8 cellular contexts compared by ENCODE assay signal in the genomic region with DNA sequence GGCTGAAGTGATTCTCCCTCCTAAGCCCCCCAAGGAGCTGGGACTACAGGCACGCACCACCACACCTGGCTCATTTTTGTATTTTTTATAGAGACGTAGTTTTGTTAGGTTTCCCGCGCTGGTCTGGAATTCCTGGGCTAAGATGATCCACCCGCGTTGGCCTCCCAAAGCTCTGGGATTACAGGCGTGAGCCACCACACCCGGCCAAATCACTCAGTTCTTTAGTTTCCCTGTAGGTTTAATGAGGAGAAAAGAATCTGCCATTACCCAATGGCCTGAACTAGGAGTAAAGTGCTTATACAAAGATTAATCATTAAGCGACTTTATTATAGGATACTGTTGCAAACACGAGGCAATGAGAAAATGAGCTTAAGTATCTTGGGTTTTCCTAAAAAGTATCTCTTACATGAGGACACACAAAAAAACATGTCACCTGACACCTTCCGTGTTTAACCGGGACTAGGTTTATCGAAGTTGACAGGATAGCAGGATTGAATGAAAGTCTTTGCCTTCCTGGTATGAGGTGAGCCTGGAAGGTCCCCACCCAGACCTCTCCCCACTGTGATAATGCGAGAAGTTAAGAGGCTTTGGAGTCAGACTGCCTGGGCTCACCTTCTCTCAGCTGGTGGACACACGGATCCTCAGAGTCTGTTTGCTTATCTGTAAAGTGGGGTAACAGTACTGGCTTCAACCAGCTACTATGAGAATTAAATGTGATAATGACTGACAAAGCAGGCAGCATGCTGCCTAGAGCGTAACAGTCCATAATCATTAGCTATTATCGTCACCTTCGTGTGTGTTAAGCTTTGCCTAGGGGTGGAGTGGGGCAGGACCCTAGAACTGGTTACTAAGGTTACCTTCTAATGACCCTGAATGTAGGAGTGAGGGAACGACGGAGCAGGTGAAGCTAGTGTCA.
A peak's percentile ranks its signal among the peaks of the same experiment; 100 is the strongest.
DNase-seq lines count a peak whose midpoint lies in the region; ATAC-seq and TF ChIP-seq lines count a peak whose summit lies in the region.

No MANE protein-coding gene starts in this region.

- H3K4me3 ChIP-seq in WI38 (ENCODE audit: low read depth, low read length) (peak overlapping the region; percentile 78), foreskin fibroblast (ENCODE audit: low read depth in 1 of 2, low read length in 2 of 2) (peak overlapping the region; percentile 72 to 87), sigmoid colon (peak overlapping the region; percentile 72 to 82 (median 76)), HAP-1 (no peak overlapping the region)

- no peaks in the 10 kb centered on the region for H3K36me3 ChIP-seq in sigmoid colon
- H3K36me3 ChIP-seq in HAP-1 (replicated peaks) = no peaks in the 10 kb centered on the region

- intact Hi-C loops in sigmoid colon (cut with DNase I) = no loop called here

- H3K4me1 ChIP-seq in sigmoid colon = peaks cover 0 to 7% (median 3%) of the 10 kb centered on the region in 4 donors
- H3K4me1 ChIP-seq in HAP-1 = peaks cover 14% of the 10 kb centered on the region

- 20 to 68% methylated on average over 20 of the region's 20 CpGs for WGBS in sigmoid colon, 2 donors

- TF ChIP-seq POLR2A in GM15510 (IDR thresholded peaks at IDR 0.05; ENCODE audit: borderline replicate concordance, extremely low read depth, insufficient read length) (peak; percentile 13), sigmoid colon (IDR thresholded peaks at IDR 0.05) (no peak)

- peak in 1 of 2 donors; percentile 1 for DNase-seq in foreskin fibroblast
- no peak for DNase-seq in sigmoid colon
- DNase-seq in COR-L47 (lab: John Stamatoyannopoulos, UW) = no peak
- no peak for DNase-seq in NCI-H1417 treated with DMSO at 0.1 percent for 48 hours (lab: John Stamatoyannopoulos, UW)
- DNase-seq in HAP-1 (ENCODE audit: low spot score in 2 of 2) = no peak

- no peak for TF ChIP-seq CTCF in WI38 (IDR thresholded peaks at IDR 0.05; ENCODE audit: low read depth, low read length)
- TF ChIP-seq CTCF in foreskin fibroblast (IDR thresholded peaks at IDR 0.05; ENCODE audit: low read depth, low read length) = no peak
- TF ChIP-seq CTCF in sigmoid colon (IDR thresholded peaks at IDR 0.05) = no peak

- no peak for ATAC-seq in HG03378 (IDR thresholded peaks at IDR 0.05; ENCODE audit: unreplicated experiment)

- H3K27me3 ChIP-seq in sigmoid colon (no peaks in the 10 kb centered on the region), HAP-1 (ENCODE audit: low read depth) (no peaks in the 10 kb centered on the region)

- in situ Hi-C loops in HAP-1 (cut with MboI; ENCODE audit: low sequenced_read_pairs) = no loop called here

- no peak for TF ChIP-seq EP300 in sigmoid colon (IDR thresholded peaks at IDR 0.05)

- H3K9me3 ChIP-seq in sigmoid colon (no peaks in the 10 kb centered on the region), HAP-1 (no peaks in the 10 kb centered on the region)

- peak overlapping the region; percentile 99 to 100 (median 99) for H3K27ac ChIP-seq in sigmoid colon
